ENCODE assay signal across 16 cellular contexts in the genomic region with DNA sequence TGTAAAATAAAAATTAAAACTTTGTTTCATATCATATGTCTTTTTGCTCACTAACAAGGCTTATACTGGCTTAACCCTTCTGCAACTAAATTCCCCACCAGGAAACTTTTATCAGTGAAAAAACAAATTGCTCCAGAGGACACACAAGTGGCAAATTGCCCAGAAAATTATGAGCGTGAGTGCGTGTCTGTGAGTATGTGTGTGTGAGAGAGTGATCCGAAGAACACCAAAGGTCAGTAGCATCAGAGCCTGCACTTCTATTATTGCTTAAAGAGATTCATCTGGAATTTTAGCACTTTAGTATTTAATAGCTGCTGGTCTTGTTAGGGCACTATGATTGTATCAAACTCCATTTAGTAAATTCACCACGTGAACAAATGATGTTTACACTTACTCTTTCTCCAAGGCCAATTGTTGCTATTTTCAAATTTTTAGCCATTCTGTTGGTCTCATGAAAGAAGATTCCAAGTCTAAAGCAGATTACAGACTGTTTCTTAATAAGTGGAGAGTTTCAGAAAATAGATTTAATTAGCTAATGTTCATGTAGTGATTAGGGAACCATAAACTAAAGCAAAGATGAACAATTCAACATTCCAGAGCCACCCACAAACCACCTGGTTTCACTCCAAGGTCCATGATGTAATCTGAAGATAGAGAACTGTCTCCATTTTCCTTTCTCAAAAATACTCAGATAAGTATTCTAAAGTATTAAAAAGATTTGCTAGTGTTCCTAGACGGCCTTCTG. TPM values are rescaled to one million over a fixed set of nuclear protein-coding genes. Genes with fewer than 3 reads are reported as not detected.
A peak's percentile ranks its signal among the peaks of the same experiment; 100 is the strongest.
DNase-seq lines count a peak whose midpoint lies in the region; TF ChIP-seq lines count a peak whose summit lies in the region.
"Had no signal": no experiment of that assay in that cellular context is flagged by ENCODE, and none has a peak within 500 bp of the region (broad histone marks: within the 10 kb centered on the region; RNA-seq: fewer than 3 reads in every experiment).

No MANE protein-coding gene starts in this region.

- H3K4me3 Mint-ChIP-seq in endodermal cell: no peak overlapping the region
- H3K4me3 Mint-ChIP-seq: activated CD8-positive, alpha-beta memory T cell treated with anti-CD3 and anti-CD28 coated beads, Interleukin-2, amount 10 ng/mL, durations not matched to agents 7 days and 5 days; activated naive CD8-positive, alpha-beta T cell; T-helper 2 cell treated with Interferon-gamma antibody and Interleukin-4, amounts not matched to agents 5 μg/mL and 100 μg/mL, for 36 hours had no signal

- H3K9me3 ChIP-seq in endodermal cell (ENCODE audit: control insufficient read depth, low read length): no peaks in the 10 kb centered on the region

- no peaks in the 10 kb centered on the region for H3K27me3 ChIP-seq in ACC112 (ENCODE audit: insufficient read depth, low read length)
- no peaks in the 10 kb centered on the region for H3K27me3 ChIP-seq in endodermal cell (ENCODE audit: control insufficient read depth, insufficient read depth, low read length, poor library complexity, severe bottlenecking)

- H3K27me3 Mint-ChIP-seq in endodermal cell (ENCODE audit: insufficient read depth): no peaks in the 10 kb centered on the region

- no peak overlapping the region for H3K27ac Mint-ChIP-seq in endodermal cell
- H3K27ac Mint-ChIP-seq: activated CD8-positive, alpha-beta memory T cell treated with anti-CD3 and anti-CD28 coated beads, Interleukin-2, amount 10 ng/mL, durations not matched to agents 7 days and 5 days; activated naive CD8-positive, alpha-beta T cell; T-helper 2 cell treated with Interferon-gamma antibody and Interleukin-4, amounts not matched to agents 5 μg/mL and 100 μg/mL, for 36 hours had no signal

- no peaks in the 10 kb centered on the region for H3K36me3 Mint-ChIP-seq in endodermal cell (ENCODE audit: low read depth)
- H3K36me3 Mint-ChIP-seq: activated CD8-positive, alpha-beta memory T cell treated with anti-CD3 and anti-CD28 coated beads, Interleukin-2, amount 10 ng/mL, durations not matched to agents 7 days and 5 days; activated naive CD8-positive, alpha-beta T cell had no signal

- no peak overlapping the region for H2AFZ ChIP-seq in ACC112 (ENCODE audit: low read length, unreplicated experiment)

- H3K9me3 Mint-ChIP-seq in endodermal cell: no peaks in the 10 kb centered on the region
- H3K9me3 Mint-ChIP-seq: T-helper 2 cell treated with Interferon-gamma antibody and Interleukin-4, amounts not matched to agents 5 μg/mL and 100 μg/mL, for 36 hours had no signal

- no peak for TF ChIP-seq CTCF in endodermal cell (conservative IDR thresholded peaks at IDR 0.05)

- H3K27ac ChIP-seq in ACC112 (ENCODE audit: low read depth, low read length): peak overlapping the region; percentile 55; the same call in 1 of the 2 replicates
- H3K27ac ChIP-seq in endodermal cell (ENCODE audit: low read depth, low read length): no peak overlapping the region

- WGBS in endodermal cell (ENCODE audit: insufficient coverage in 1 of 2, insufficient read length in 1 of 2), 2 experiments: 94 to 97% methylated on average over 4 to 5 of the region's 5 CpGs

- no peak overlapping the region for H3K9ac ChIP-seq in endodermal cell (ENCODE audit: extremely low read depth, low read length, poor library complexity, severe bottlenecking)

- no peaks in the 10 kb centered on the region for H3K79me2 ChIP-seq in ACC112 (ENCODE audit: control insufficient read depth, insufficient read depth, low read length, unreplicated experiment)

- H3K4me3 ChIP-seq in ACC112 (ENCODE audit: low read depth, low read length): no peak overlapping the region
- no peak overlapping the region for H3K4me3 ChIP-seq in endodermal cell (ENCODE audit: low read length)
- H3K4me3 ChIP-seq: smooth muscle cell had no signal

- DNase-seq in LHCN-M2 (ENCODE audit: low read depth): peak; percentile 77
- peak; percentile 21 for DNase-seq in dedifferentiated amniotic fluid mesenchymal stem cell (ENCODE audit: extremely low spot score)
- DNase-seq in lung microvascular endothelial cell (ENCODE audit: low read depth in 2 of 2): peak; percentile 38 to 73
- DNase-seq in Ammon's horn (ENCODE audit: low spot score): no peak
- no peak for DNase-seq in SW 1271 (lab: John Stamatoyannopoulos, UW)
- no peak for DNase-seq in DMS114 treated with DMSO at 0.1 percent for 48 hours (lab: John Stamatoyannopoulos, UW; ENCODE audit: unreplicated experiment)
- DNase-seq in endodermal cell: no peak
- DNase-seq: activated CD8-positive, alpha-beta memory T cell treated with anti-CD3 and anti-CD28 coated beads, Interleukin-2, amount 10 ng/mL, durations not matched to agents 7 days and 5 days; effector CD8-positive, alpha-beta T cell; Kasumi-1; NCI-H2107; PC-3 had no signal

- no peaks in the 10 kb centered on the region for H3K4me1 Mint-ChIP-seq in endodermal cell
- H3K4me1 Mint-ChIP-seq: activated CD8-positive, alpha-beta memory T cell treated with anti-CD3 and anti-CD28 coated beads, Interleukin-2, amount 10 ng/mL, durations not matched to agents 7 days and 5 days had no signal

- peaks cover 28% of the 10 kb centered on the region for H3K4me1 ChIP-seq in ACC112 (ENCODE audit: control insufficient read depth, insufficient read depth, low read length, unreplicated experiment)
- no peaks in the 10 kb centered on the region for H3K4me1 ChIP-seq in endodermal cell (ENCODE audit: control insufficient read depth, insufficient read depth, low read length)

- H3K36me3 ChIP-seq in ACC112 (ENCODE audit: insufficient read depth, low read length): peaks cover 3% of the 10 kb centered on the region; the same call in 1 of the 2 replicates
- peaks cover 6% of the 10 kb centered on the region for H3K36me3 ChIP-seq in endodermal cell (ENCODE audit: control insufficient read depth, insufficient read depth, low read length)

RNA-seq across cellular contexts. Expression of gene SCHIP1, which starts 57.8 kb away (rescaled TPM):
- total RNA-seq in LHCN-M2 (2014; rRNA removed): 5.6 and 8.3 TPM in 2 replicates
- 2.1 TPM for polyA plus RNA-seq in LHCN-M2 (2012)
- 2.4 and 3.1 TPM in 2 replicates for total RNA-seq in lung microvascular endothelial cell
- total RNA-seq in endodermal cell: under 1 TPM; 0.64 to 0.84 TPM
- 54.3 TPM for polyA plus RNA-seq in endodermal cell (2013, experiment 1 of 2)
- 49.1 TPM for polyA plus RNA-seq in endodermal cell (2013, experiment 2 of 2)

Comparison
In these comparisons a context has a peak if more than half of its experiments do, and no peak if none do; other contexts are left out.
1. DNase-seq: peak in LHCN-M2 (single experiment), dedifferentiated amniotic fluid mesenchymal stem cell (single experiment) and lung microvascular endothelial cell (2 of 2); none in Ammon's horn (single experiment), SW 1271 (0 of 2), DMS114 treated with DMSO at 0.1 percent for 48 hours (single experiment) and endodermal cell (single experiment).